In the genomic region with DNA sequence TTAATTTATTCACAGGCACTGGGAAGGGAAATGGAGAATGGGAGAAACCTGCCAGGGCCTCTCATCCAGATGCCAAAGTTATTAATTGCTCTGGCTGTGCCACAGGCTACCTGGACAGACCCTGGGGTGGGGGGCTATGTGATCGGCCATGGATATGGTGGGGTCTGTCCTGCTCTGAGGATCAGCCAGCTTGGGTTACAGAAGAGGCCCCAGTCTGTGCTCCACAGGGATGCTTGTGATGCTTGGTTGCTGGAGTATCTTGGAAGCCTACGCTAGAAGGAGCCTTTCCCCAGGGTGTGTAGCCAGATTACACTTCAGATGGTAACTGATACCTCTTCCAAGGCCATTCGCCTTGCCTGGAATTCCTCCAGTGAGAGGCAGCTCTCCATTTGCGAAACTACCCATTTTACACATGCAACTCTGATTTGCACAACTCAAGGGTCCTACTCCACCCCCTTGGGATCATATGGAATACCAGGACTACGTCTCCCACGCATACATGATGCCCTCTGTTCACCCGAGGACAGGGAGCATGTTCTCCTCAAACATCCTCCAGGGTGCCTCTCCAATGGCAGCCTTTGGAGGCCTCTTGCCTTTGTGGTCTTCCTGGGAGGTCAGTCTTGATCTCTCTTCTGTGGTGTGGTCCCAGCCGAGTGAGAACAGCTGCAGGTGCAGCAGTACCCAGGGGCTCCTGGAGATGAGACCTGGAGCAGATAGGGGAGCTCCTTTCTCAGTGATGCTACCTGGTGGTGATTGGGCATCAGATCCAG, we compare ENCODE assay signal across 21 cellular contexts.
"Had no signal": no experiment of that assay in that cellular context is flagged by ENCODE, and none has a peak within 500 bp of the region (broad histone marks: within the 10 kb centered on the region; RNA-seq: fewer than 3 reads in every experiment).

No MANE protein-coding gene starts in this region.

- H3K4me1 ChIP-seq: heart right ventricle, left ventricle myocardium inferior, lower lobe of right lung, parathyroid adenoma, psoas muscle, stomach, transverse colon had no signal

- H3K4me3 ChIP-seq: heart right ventricle, left ventricle myocardium inferior, lower lobe of right lung, psoas muscle, stomach, thoracic aorta, transverse colon had no signal

- ATAC-seq: heart right ventricle, lower lobe of right lung, psoas muscle, sciatic nerve had no signal

- H3K27ac ChIP-seq: heart right ventricle, left ventricle myocardium inferior, lower lobe of right lung, parathyroid adenoma, psoas muscle, stomach, thoracic aorta, transverse colon had no signal

- H3K4me1 Mint-ChIP-seq: memory B cell, naive B cell had no signal

- H3K27me3 Mint-ChIP-seq: dendritic cell treated with granulocyte-macrophage colony-stimulating factor and Interleukin-4, amounts not matched to agents 40 ng/mL and 50 ng/mL, for 4 days; memory B cell had no signal

- H3K9me3 ChIP-seq: left ventricle myocardium inferior, lower lobe of right lung, psoas muscle, thoracic aorta, transverse colon had no signal

- H3K27ac Mint-ChIP-seq: dendritic cell treated with granulocyte-macrophage colony-stimulating factor and Interleukin-4, amounts not matched to agents 40 ng/mL and 50 ng/mL, for 4 days; memory B cell; naive B cell; nephron had no signal

- H3K9ac ChIP-seq: parathyroid adenoma had no signal

- H3K27me3 ChIP-seq: transverse colon had no signal

- H3K36me3 Mint-ChIP-seq: memory B cell, naive B cell had no signal

- H3K4me3 Mint-ChIP-seq: dendritic cell treated with granulocyte-macrophage colony-stimulating factor and Interleukin-4, amounts not matched to agents 40 ng/mL and 50 ng/mL, for 4 days; memory B cell; naive B cell; nephron had no signal

- H2AFZ ChIP-seq: parathyroid adenoma had no signal

- DNase-seq: erythroblast; heart right ventricle; hypothalamus; left ventricle myocardium inferior; lower lobe of right lung; naive B cell; occipital lobe; psoas muscle; retina; stimulated activated CD4-positive, alpha-beta T cell treated with anti-CD3 and anti-CD28 coated beads, Interleukin-2, amount 100 ng/mL, for 24 hours; stimulated activated CD4-positive, alpha-beta T cell treated with anti-CD3 and anti-CD28 coated beads, Interleukin-4, amount 100 ng/mL, for 4 hours; stimulated activated naive CD4-positive, alpha-beta T cell; stomach; substantia nigra; transverse colon had no signal

- H3K36me3 ChIP-seq: heart right ventricle, left ventricle myocardium inferior, lower lobe of right lung, stomach, thoracic aorta, transverse colon had no signal
